ENCODE assay signal across 9 cellular contexts in the genomic region with DNA sequence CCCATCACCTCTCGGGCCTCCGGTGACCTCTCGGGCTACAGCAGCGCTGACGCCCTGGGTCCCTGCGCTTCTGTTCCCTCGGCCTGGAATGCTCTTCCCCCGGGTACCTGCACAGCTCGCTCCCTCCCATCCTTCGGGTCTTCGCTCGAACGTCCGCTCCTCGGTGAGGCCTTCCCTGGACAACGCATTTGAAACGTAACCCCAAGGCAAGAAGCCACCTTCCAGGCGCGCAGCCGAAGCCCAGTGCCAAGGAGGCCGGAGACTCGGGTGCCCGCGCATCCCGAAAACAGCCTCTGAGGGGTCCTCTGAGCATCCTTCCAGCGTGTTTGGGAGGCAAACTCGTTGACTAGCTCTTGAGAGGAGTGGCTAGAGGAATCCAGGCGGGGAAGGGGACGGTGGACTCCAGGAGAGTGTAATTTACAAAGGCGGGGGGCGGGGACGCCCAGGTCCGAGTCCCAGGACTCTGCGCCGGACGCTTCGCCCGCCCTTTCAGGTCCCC.
DNase-seq lines count a peak whose midpoint lies in the region; ATAC-seq, FAIRE-seq and TF ChIP-seq lines count a peak whose summit lies in the region.
"Had no signal": no experiment of that assay in that cellular context is flagged by ENCODE, and none has a peak within 500 bp of the region (broad histone marks: within the 10 kb centered on the region; RNA-seq: fewer than 3 reads in every experiment).

No MANE protein-coding gene starts in this region.

- no peak for ATAC-seq in activated CD8-positive, alpha-beta memory T cell treated with anti-CD3 and anti-CD28 coated beads, Interleukin-2, amount 10 ng/mL, durations not matched to agents 7 days and 5 days
- ATAC-seq in HG02973 (IDR thresholded peaks at IDR 0.05; ENCODE audit: unreplicated experiment): no peak
- no peak for ATAC-seq in GM19023 (IDR thresholded peaks at IDR 0.05; ENCODE audit: unreplicated experiment)

- no peaks in the 10 kb centered on the region for H3K9me3 ChIP-seq in skeletal muscle satellite cell (replicated peaks; ENCODE audit: low read length)

- H3K9ac ChIP-seq in skeletal muscle satellite cell (ENCODE audit: low read depth, low read length): no peak overlapping the region

- no peak for TF ChIP-seq POLR2A in H54 (IDR thresholded peaks at IDR 0.05; ENCODE audit: low read depth, low read length)

- no peak for FAIRE-seq in H54 (lab: Jason Lieb, UNC)
- FAIRE-seq: small intestine had no signal

- no peaks in the 10 kb centered on the region for H3K9me3 Mint-ChIP-seq in activated CD8-positive, alpha-beta memory T cell treated with anti-CD3 and anti-CD28 coated beads, Interleukin-2, amount 10 ng/mL, durations not matched to agents 7 days and 5 days (ENCODE audit: low read depth)

- peaks cover 14% of the 10 kb centered on the region for H3K4me1 ChIP-seq in skeletal muscle satellite cell (ENCODE audit: control insufficient read depth, insufficient read depth, low read length)

- CTCF ChIA-PET in activated CD8-positive, alpha-beta memory T cell treated with anti-CD3 and anti-CD28 coated beads, Interleukin-2, amount 10 ng/mL, durations not matched to agents 7 days and 5 days (lab: Charles Lee): interaction anchor here (1.4 to 1.7 kb wide), 2 partner anchors 23 to 304 kb away, joined by 3 to 6 read pairs; no protein-coding TSS in a partner anchor

- peaks cover 42% of the 10 kb centered on the region for H3K27me3 ChIP-seq in skeletal muscle satellite cell (ENCODE audit: control insufficient read depth, insufficient read depth, low read length)

- peak overlapping the region; percentile 61 for H3K4me3 ChIP-seq in skeletal muscle satellite cell (ENCODE audit: low read length)

- H3K36me3 Mint-ChIP-seq in activated CD8-positive, alpha-beta memory T cell treated with anti-CD3 and anti-CD28 coated beads, Interleukin-2, amount 10 ng/mL, durations not matched to agents 7 days and 5 days: no peaks in the 10 kb centered on the region

- H3K27me3 Mint-ChIP-seq in activated CD8-positive, alpha-beta memory T cell treated with anti-CD3 and anti-CD28 coated beads, Interleukin-2, amount 10 ng/mL, durations not matched to agents 7 days and 5 days: peaks cover 48% of the 10 kb centered on the region

- H3K27ac Mint-ChIP-seq in activated CD8-positive, alpha-beta memory T cell treated with anti-CD3 and anti-CD28 coated beads, Interleukin-2, amount 10 ng/mL, durations not matched to agents 7 days and 5 days: no peak overlapping the region

- DNase-seq in H54 (ENCODE audit: insufficient read length, low spot score): peak; percentile 33
- no peak for DNase-seq in activated CD8-positive, alpha-beta memory T cell treated with anti-CD3 and anti-CD28 coated beads, Interleukin-2, amount 10 ng/mL, durations not matched to agents 7 days and 5 days
- peak; percentile 43 for DNase-seq in hepatic stellate cell (ENCODE audit: low spot score)
- DNase-seq in NCI-H524 treated with DMSO at 0.1 percent for 48 hours (lab: John Stamatoyannopoulos, UW): no peak
- DNase-seq in NCI-H1105 (lab: John Stamatoyannopoulos, UW): no peak
- DNase-seq: small intestine had no signal

- peak overlapping the region; percentile 81 for H3K4me2 ChIP-seq in skeletal muscle satellite cell (ENCODE audit: low read length)

- H3K4me3 Mint-ChIP-seq in activated CD8-positive, alpha-beta memory T cell treated with anti-CD3 and anti-CD28 coated beads, Interleukin-2, amount 10 ng/mL, durations not matched to agents 7 days and 5 days: peak overlapping the region; percentile 44

- peaks cover 22% of the 10 kb centered on the region for H3K4me1 Mint-ChIP-seq in activated CD8-positive, alpha-beta memory T cell treated with anti-CD3 and anti-CD28 coated beads, Interleukin-2, amount 10 ng/mL, durations not matched to agents 7 days and 5 days

- no peaks in the 10 kb centered on the region for H3K36me3 ChIP-seq in skeletal muscle satellite cell (ENCODE audit: insufficient read depth, low read length)

Comparison
In these comparisons a context has a peak if more than half of its experiments do, and no peak if none do; other contexts are left out.
1. DNase-seq: peak in H54 (single experiment) and hepatic stellate cell (single experiment); none in activated CD8-positive, alpha-beta memory T cell treated with anti-CD3 and anti-CD28 coated beads, Interleukin-2, amount 10 ng/mL, durations not matched to agents 7 days and 5 days (single experiment), NCI-H524 treated with DMSO at 0.1 percent for 48 hours (single experiment) and NCI-H1105 (single experiment).